14 cellular contexts compared by ENCODE assay signal in genomic region chr10:2979267-2979660, GRCh38.
DNase-seq lines count a peak whose midpoint lies in the region; ATAC-seq and TF ChIP-seq lines count a peak whose summit lies in the region.
"Had no signal": no experiment of that assay in that cellular context is flagged by ENCODE, and none has a peak within 500 bp of the region (broad histone marks: within the 10 kb centered on the region; RNA-seq: fewer than 3 reads in every experiment).

No MANE protein-coding gene starts in this region.

- H3K79me2 ChIP-seq in OCI-LY3 (ENCODE audit: low read length) = no peaks in the 10 kb centered on the region

- no peak overlapping the region for H3K9ac ChIP-seq in OCI-LY3 (ENCODE audit: low read length)

- H3K4me3 ChIP-seq in OCI-LY3 (ENCODE audit: low read length) (peak overlapping the region; percentile 34), brain microvascular endothelial cell (ENCODE audit: low read depth, low read length) (no peak overlapping the region)
- H3K4me3 ChIP-seq: HAP-1, thoracic aorta had no signal

- peak overlapping the region; percentile 12 to 62 for H3K4me3 Mint-ChIP-seq in stimulated activated naive B cell treated with anti-CD40 and anti-IgM and Interleukin-4, amounts not matched to agents 10 μg/mL and 1 μg/mL and 100 μg/mL, for 72 hours

- peaks cover 26 to 57% of the 10 kb centered on the region in 2 donors for H3K4me1 Mint-ChIP-seq in stimulated activated naive B cell treated with anti-CD40 and anti-IgM and Interleukin-4, amounts not matched to agents 10 μg/mL and 1 μg/mL and 100 μg/mL, for 72 hours

- H3K27ac Mint-ChIP-seq in stimulated activated naive B cell treated with anti-CD40 and anti-IgM and Interleukin-4, amounts not matched to agents 10 μg/mL and 1 μg/mL and 100 μg/mL, for 72 hours = peak overlapping the region; percentile 91
- H3K27ac Mint-ChIP-seq: activated T-helper 2 cell treated with anti-CD3 and anti-CD28 coated beads, Interferon-gamma antibody, Interleukin-2, Interleukin-4, amounts not matched to agents 10 μg/mL and 5 μg/mL and 100 μg/mL, durations not matched to agents 14 hours and 24 hours and 36 hours had no signal

- peak overlapping the region; percentile 66 for H3K4me2 ChIP-seq in OCI-LY3 (ENCODE audit: low read length)

- peaks cover 48% of the 10 kb centered on the region for H3K4me1 ChIP-seq in OCI-LY3 (ENCODE audit: low read length)
- H3K4me1 ChIP-seq: HAP-1 had no signal

- DNase-seq in fibroblast of the conjunctiva (ENCODE audit: low read depth) (peak; percentile 27), brain microvascular endothelial cell (no peak), GM10266 (ENCODE audit: extremely low spot score) (no peak)
- no peak for DNase-seq in stimulated activated naive B cell treated with anti-CD40 and anti-IgM and Interleukin-4, amounts not matched to agents 10 μg/mL and 1 μg/mL and 100 μg/mL, for 72 hours
- no peak for DNase-seq in stimulated activated CD4-positive, alpha-beta T cell treated with anti-CD3 and anti-CD28 coated beads, Interleukin-12 subunit alpha, Interleukin-12 subunit beta, amount 100 ng/mL, for 4 hours
- DNase-seq: activated CD4-positive, alpha-beta T cell treated with anti-CD3 and anti-CD28 coated beads, Interleukin-2, amount 50 U/mL, for 1 hour; central memory CD4-positive, alpha-beta T cell; DMS 273 treated with DMSO at 0.1 percent for 48 hours; erythroblast had no signal

- in situ Hi-C loops in brain microvascular endothelial cell (cut with HindIII; ENCODE audit: low pct_ligation_motif_present, low sequenced_read_pairs) = no loop called here

- peaks cover 4 to 6% of the 10 kb centered on the region in 2 donors for H3K9me3 Mint-ChIP-seq in stimulated activated naive B cell treated with anti-CD40 and anti-IgM and Interleukin-4, amounts not matched to agents 10 μg/mL and 1 μg/mL and 100 μg/mL, for 72 hours
- H3K9me3 Mint-ChIP-seq: activated T-helper 2 cell treated with anti-CD3 and anti-CD28 coated beads, Interferon-gamma antibody, Interleukin-2, Interleukin-4, amounts not matched to agents 10 μg/mL and 5 μg/mL and 100 μg/mL, durations not matched to agents 14 hours and 24 hours and 36 hours had no signal

- H3K36me3 ChIP-seq in OCI-LY3 (replicated peaks; ENCODE audit: low read depth, low read length) (no peaks in the 10 kb centered on the region), brain microvascular endothelial cell (replicated peaks) (no peaks in the 10 kb centered on the region)
- H3K36me3 ChIP-seq: HAP-1, thoracic aorta had no signal

- peak; percentile 4 for ATAC-seq in GM19395 (IDR thresholded peaks at IDR 0.05; ENCODE audit: unreplicated experiment)
- ATAC-seq in stimulated activated naive B cell treated with anti-CD40 and anti-IgM and Interleukin-4, amounts not matched to agents 10 μg/mL and 1 μg/mL and 100 μg/mL, for 72 hours (replicated peaks) = no peak

- H2AFZ ChIP-seq in OCI-LY3 (ENCODE audit: low read depth, low read length) = peak overlapping the region; percentile 53

- no peaks in the 10 kb centered on the region for H4K20me1 ChIP-seq in OCI-LY3 (ENCODE audit: insufficient read depth, low read length)

- H3K27ac ChIP-seq in OCI-LY3 (ENCODE audit: low read length) = peak overlapping the region; percentile 41
- no peak overlapping the region for H3K27ac ChIP-seq in brain microvascular endothelial cell
- H3K27ac ChIP-seq: thoracic aorta had no signal

- TF ChIP-seq CTCF in OCI-LY3 (IDR thresholded peaks at IDR 0.05; ENCODE audit: low read depth, low read length) (no peak), brain microvascular endothelial cell (IDR thresholded peaks at IDR 0.05; ENCODE audit: low read depth, low read length, missing control alignments) (no peak), GM10266 (IDR thresholded peaks at IDR 0.05; ENCODE audit: control insufficient read depth, insufficient read depth, low read depth, missing control alignments) (no peak)

- H3K27me3 ChIP-seq in OCI-LY3 (ENCODE audit: low read depth, low read length) (no peaks in the 10 kb centered on the region), brain microvascular endothelial cell (replicated peaks) (no peaks in the 10 kb centered on the region)

- H3K27me3 Mint-ChIP-seq in stimulated activated naive B cell treated with anti-CD40 and anti-IgM and Interleukin-4, amounts not matched to agents 10 μg/mL and 1 μg/mL and 100 μg/mL, for 72 hours = peaks cover 5 to 8% of the 10 kb centered on the region in 2 donors

- H3K36me3 Mint-ChIP-seq in stimulated activated naive B cell treated with anti-CD40 and anti-IgM and Interleukin-4, amounts not matched to agents 10 μg/mL and 1 μg/mL and 100 μg/mL, for 72 hours = peaks cover 10 to 23% of the 10 kb centered on the region in 2 donors

- no peaks in the 10 kb centered on the region for H3K9me3 ChIP-seq in OCI-LY3 (ENCODE audit: insufficient read depth, low read length)
- H3K9me3 ChIP-seq: HAP-1, thoracic aorta had no signal
